Comparison of ENCODE assay signal across 1 cellular context in the genomic region with DNA sequence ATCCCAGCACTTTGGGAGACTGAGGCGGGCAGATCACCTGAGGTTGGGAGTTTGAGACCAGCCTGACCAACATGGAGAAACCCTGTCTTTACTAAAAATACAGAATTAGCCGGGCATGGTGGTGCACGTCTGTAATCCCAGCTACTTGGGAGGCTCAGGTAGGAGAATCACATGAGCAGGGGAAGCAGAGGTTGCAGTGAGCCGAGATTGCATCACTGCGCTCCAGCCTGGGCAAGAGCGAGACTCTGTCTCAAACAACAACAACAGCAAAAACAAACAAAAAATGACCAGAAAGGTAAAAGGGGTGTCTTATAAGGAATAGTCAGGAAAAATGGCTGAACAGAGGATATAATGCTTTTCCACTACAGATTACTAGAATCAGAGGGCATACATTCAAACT.
TF ChIP-seq lines count a peak whose summit lies in the region.

No MANE protein-coding gene starts in this region.

TF ChIP-seq in liver, 16 proteins besides CTCF, POLR2A, EP300 and RAD21:
- TF ChIP-seq RXRA (IDR thresholded peaks at IDR 0.05) (peak in 1 of 2 donors; percentile 21), HNF4A (conservative IDR thresholded peaks at IDR 0.05) (peak in 1 of 2 donors; percentile 11)
- TF ChIP-seq, protein P1, sequence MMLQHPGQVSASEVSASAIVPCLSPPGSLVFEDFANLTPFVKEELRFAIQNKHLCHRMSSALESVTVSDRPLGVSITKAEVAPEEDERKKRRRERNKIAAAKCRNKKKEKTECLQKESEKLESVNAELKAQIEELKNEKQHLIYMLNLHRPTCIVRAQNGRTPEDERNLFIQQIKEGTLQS (IDR thresholded peaks at IDR 0.05): peak; percentile 55
